In the genomic region with DNA sequence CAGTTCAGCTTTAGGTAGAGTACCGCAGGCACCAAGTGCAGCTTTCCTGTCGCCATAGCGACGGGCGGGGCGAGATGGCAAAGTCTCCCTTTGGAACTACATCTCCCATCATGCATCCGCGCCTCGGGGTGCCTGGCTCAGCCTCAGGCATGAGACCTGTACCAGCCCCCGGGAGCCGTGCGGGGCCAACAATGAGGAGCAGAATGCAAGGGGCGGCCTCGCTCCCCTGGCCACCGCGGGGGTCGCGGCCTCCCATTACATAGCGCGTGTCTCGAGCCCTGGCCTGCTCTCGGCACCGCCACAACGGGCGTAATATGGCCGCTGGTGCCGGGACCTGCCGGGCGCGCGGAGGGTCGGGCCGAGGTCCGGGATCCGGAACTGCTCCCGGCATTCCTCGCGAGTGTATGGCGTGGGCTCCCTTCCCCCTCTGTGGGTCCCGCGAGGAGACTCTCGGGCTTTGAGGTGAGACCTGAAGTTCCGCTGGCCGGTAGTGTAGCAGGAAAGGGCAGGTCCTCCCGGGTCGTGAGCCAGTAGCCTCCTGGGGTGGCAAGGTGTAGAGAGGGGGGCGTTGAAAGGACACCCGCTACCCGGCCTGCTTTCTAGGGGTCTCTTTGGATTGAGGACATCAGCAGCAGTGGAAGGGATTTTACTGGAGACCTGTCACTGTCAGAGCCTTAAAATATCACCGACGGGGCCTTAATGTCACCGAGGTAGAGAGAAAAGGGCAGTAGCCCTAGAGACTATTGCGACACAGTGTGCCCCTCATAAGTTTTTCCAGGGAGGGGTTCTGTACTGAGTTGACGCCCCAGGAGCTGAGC, we compare ENCODE assay signal across 7 cellular contexts. TPM values are rescaled to one million over a fixed set of nuclear protein-coding genes. Genes with fewer than 3 reads are reported as not detected.
A peak's percentile ranks its signal among the peaks of the same experiment; 100 is the strongest.
DNase-seq lines count a peak whose midpoint lies in the region; ATAC-seq and TF ChIP-seq lines count a peak whose summit lies in the region.

A gene with protein sequence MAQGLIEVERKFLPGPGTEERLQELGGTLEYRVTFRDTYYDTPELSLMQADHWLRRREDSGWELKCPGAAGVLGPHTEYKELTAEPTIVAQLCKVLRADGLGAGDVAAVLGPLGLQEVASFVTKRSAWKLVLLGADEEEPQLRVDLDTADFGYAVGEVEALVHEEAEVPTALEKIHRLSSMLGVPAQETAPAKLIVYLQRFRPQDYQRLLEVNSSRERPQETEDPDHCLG (plus strand): TSS at position 390 of the 818 bp plus-strand sequence. CDS start 487 bp downstream, outside the sequence.

- DNase-seq in NCI-H2081 (lab: John Stamatoyannopoulos, UW) (peak; percentile 83 to 92), T-helper 9 cell (peak; percentile 89), astrocyte of the cerebellum (ENCODE audit: low read depth) (peak; percentile 53), hypothalamus (lab: John Stamatoyannopoulos, UW) (peak; percentile 66 to 98 (median 90)), sciatic nerve (ENCODE audit: low spot score) (peak; percentile 95)

- in situ Hi-C loops in astrocyte of the cerebellum (cut with HindIII; ENCODE audit: low sequenced_read_pairs) = no loop called here

- TF ChIP-seq CTCF in astrocyte of the cerebellum (IDR thresholded peaks at IDR 0.05; ENCODE audit: low read depth, low read length, missing control alignments) = no peak

- intact Hi-C loops in sciatic nerve (cut with DNase I) = no loop called here

- ATAC-seq in GM18511 (IDR thresholded peaks at IDR 0.05; ENCODE audit: unreplicated experiment) (peak; percentile 85), HG02981 (IDR thresholded peaks at IDR 0.05; ENCODE audit: unreplicated experiment) (peak; percentile 81), sciatic nerve (peak; percentile 95)

- peak within 1 kb of the TSS; percentile 74 for H3K4me3 ChIP-seq in astrocyte of the cerebellum (ENCODE audit: low read depth, low read length)

RNA-seq across cellular contexts. Expression of the gene that starts here (rescaled TPM):
- 19.7 TPM for total RNA-seq in sciatic nerve

Comparison
In these comparisons a context has a peak if more than half of its experiments do, and no peak if none do; other contexts are left out.
1. Peak in every context shown above with its lines: DNase-seq, ATAC-seq and H3K4me3 ChIP-seq.